In the genomic region with DNA sequence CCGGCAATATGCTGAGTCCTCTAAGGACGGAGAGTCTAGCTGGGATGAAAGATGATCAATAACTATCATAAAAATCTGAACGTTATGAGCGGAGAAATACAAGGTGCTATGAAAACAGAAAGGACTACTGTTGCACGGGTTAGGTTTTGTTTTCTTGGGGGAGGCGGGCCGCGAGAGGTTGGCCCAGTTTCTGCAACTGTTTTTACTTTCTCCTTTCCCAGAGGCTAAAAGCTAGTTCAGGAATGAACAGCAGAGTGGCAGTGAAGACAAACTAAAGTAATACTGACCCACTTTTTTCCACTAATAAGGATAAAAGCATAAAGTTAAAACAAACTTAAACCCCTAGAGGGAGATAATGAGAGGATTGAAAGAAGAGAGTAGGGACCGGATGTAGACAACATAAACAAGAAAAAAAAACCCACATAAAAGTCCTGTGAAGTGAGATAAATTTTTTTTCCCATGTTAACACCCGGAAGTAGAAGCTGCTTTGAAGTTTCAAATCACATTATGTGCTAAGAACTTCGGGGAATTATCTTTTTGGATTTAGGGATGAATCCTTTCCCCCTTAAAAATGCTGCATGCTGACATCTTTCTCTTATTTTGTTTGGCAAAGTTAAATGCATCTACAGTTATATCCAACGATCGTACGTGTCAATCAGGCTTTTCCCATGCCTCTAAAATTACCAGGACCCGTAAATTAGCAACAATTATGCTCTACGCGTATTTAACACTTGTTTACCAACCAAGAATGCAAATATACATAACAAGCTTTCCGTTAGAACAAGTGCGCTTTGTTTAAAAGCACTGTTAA, we compare ENCODE assay signal across 8 cellular contexts. TPM values are rescaled to one million over a fixed set of nuclear protein-coding genes. Genes with fewer than 3 reads are reported as not detected.
A peak's percentile ranks its signal among the peaks of the same experiment; 100 is the strongest.
DNase-seq lines count a peak whose midpoint lies in the region; ATAC-seq, FAIRE-seq and TF ChIP-seq lines count a peak whose summit lies in the region.

No MANE protein-coding gene starts in this region.

- peak overlapping the region; percentile 74 for H2AFZ ChIP-seq in DND-41 (ENCODE audit: low read depth, low read length)
- peak overlapping the region; percentile 89 for H2AFZ ChIP-seq in keratinocyte (ENCODE audit: control insufficient read depth, low read length)

- H3K9me1 ChIP-seq in keratinocyte (ENCODE audit: control insufficient read depth, extremely low read depth, insufficient read depth, low read length), result no peaks in the 10 kb centered on the region

- TF ChIP-seq CTCF in DND-41 (IDR thresholded peaks at IDR 0.05; ENCODE audit: borderline replicate concordance, extremely low read depth, low read length, poor library complexity, severe bottlenecking) (peak; percentile 64), cardiac fibroblast (IDR thresholded peaks at IDR 0.05; ENCODE audit: low read depth, low read length) (peak; percentile 45), keratinocyte (optimal IDR thresholded peaks at IDR 0.05 in 1 of 3, IDR thresholded peaks at IDR 0.05 in 1 of 3, conservative IDR thresholded peaks at IDR 0.05 in 1 of 3; ENCODE audit: extremely low read depth in 1 of 3, insufficient read depth in 2 of 3, low read length in 3 of 3) (peak in 2 of 3 experiments; percentile 43 to 51)

- peak overlapping the region; percentile 94 for H3K9ac ChIP-seq in DND-41 (ENCODE audit: low read depth, low read length)
- peak overlapping the region; percentile 74 for H3K9ac ChIP-seq in keratinocyte (ENCODE audit: control insufficient read depth, extremely low read depth, insufficient read depth, low read length)

- no peaks in the 10 kb centered on the region; the same call in 1 of the 2 replicates for H3K36me3 ChIP-seq in DND-41 (ENCODE audit: insufficient read depth, low read length)
- H3K36me3 ChIP-seq in keratinocyte (ENCODE audit: control insufficient read depth in 2 of 2, extremely low read depth in 1 of 2, insufficient read depth in 2 of 2, low read length in 2 of 2), result no peaks in the 10 kb centered on the region

- H3K4me1 ChIP-seq in DND-41 (ENCODE audit: insufficient read depth, low read length) (peaks cover 36% of the 10 kb centered on the region), keratinocyte (ENCODE audit: control insufficient read depth, extremely low read depth, insufficient read depth, low read length) (peaks cover 17% of the 10 kb centered on the region)

- peak; percentile 57 for DNase-seq in DND-41
- peak; percentile 91 for DNase-seq in LHCN-M2 (ENCODE audit: low read depth)
- DNase-seq in T follicular helper cell (ENCODE audit: low read depth), result peak; percentile 16
- peak; percentile 91 to 92 for DNase-seq in cardiac fibroblast (ENCODE audit: low read depth in 2 of 2)
- no peak for DNase-seq in keratinocyte (ENCODE audit: low read depth, low spot score)
- DNase-seq in stimulated activated CD4-positive, alpha-beta T cell treated with anti-CD3 and anti-CD28 coated beads, Interleukin-2, amount 100 ng/mL, for 24 hours, result peak; percentile 33 to 48

- H3K27me3 ChIP-seq in DND-41 (ENCODE audit: insufficient read depth, low read length, poor library complexity), result no peaks in the 10 kb centered on the region
- no peaks in the 10 kb centered on the region for H3K27me3 ChIP-seq in keratinocyte (ENCODE audit: control insufficient read depth, extremely low read depth, insufficient read depth, low read length)

- H3K9me3 ChIP-seq in DND-41 (ENCODE audit: insufficient read depth, low read length, severe bottlenecking) (no peaks in the 10 kb centered on the region), keratinocyte (ENCODE audit: control insufficient read depth, low read depth, low read length) (no peaks in the 10 kb centered on the region)

- ATAC-seq in DND-41 (ENCODE audit: insufficient read depth, low read depth), result peak; percentile 36
- ATAC-seq in GM21619 (IDR thresholded peaks at IDR 0.05; ENCODE audit: unreplicated experiment), result peak; percentile 21
- ATAC-seq in HG02571 (IDR thresholded peaks at IDR 0.05; ENCODE audit: unreplicated experiment), result no peak

- dilution Hi-C loops in keratinocyte (cut with MboI; ENCODE audit: extremely low pct_ligation_motif_present, low sequenced_read_pairs), result no loop called here

- H3K4me2 ChIP-seq in DND-41 (ENCODE audit: insufficient read depth, low read length) (peak overlapping the region; percentile 74), keratinocyte (ENCODE audit: control insufficient read depth, extremely low read depth, insufficient read depth, low read depth, low read length) (peak overlapping the region; percentile 81)

- H4K20me1 ChIP-seq in DND-41 (ENCODE audit: insufficient read depth, low read length), result peaks cover 30% of the 10 kb centered on the region; the same call in 1 of the 2 replicates
- peaks cover 3% of the 10 kb centered on the region for H4K20me1 ChIP-seq in keratinocyte (ENCODE audit: control insufficient read depth, extremely low read depth, insufficient read depth, low read length)

- peaks cover 37% of the 10 kb centered on the region for H3K79me2 ChIP-seq in DND-41 (ENCODE audit: insufficient read depth, low read length)
- peaks cover 37% of the 10 kb centered on the region for H3K79me2 ChIP-seq in keratinocyte (ENCODE audit: control insufficient read depth, insufficient read depth, low read length)

- H3K27ac ChIP-seq in DND-41 (ENCODE audit: low read length), result peak overlapping the region; percentile 92
- peak overlapping the region; percentile 79 for H3K27ac ChIP-seq in keratinocyte (ENCODE audit: control insufficient read depth, insufficient read depth, low read length)

- H3K4me3 ChIP-seq in DND-41 (ENCODE audit: low read depth in 1 of 2, low read length in 2 of 2) (peak overlapping the region; percentile 34 to 58), cardiac fibroblast (replicated peaks in 1 of 2; ENCODE audit: low read depth in 2 of 2, low read length in 2 of 2) (peak overlapping the region; percentile 65 to 85), keratinocyte (ENCODE audit: control insufficient read depth in 2 of 3, extremely low read depth in 1 of 3, insufficient read depth in 2 of 3, low read depth in 1 of 3, low read length in 3 of 3) (peak overlapping the region; percentile 61 to 78 (median 75))

- no peak for FAIRE-seq in keratinocyte (lab: Jason Lieb, UNC)

RNA-seq across cellular contexts. Expression of a gene that starts 1.0 kb away (rescaled TPM):
- total RNA-seq in LHCN-M2 (2014; rRNA removed), result 73.7 and 82.3 TPM in 2 replicates
- polyA plus RNA-seq in LHCN-M2 (2012), result 11.1 TPM
- 19.9 to 33.0 TPM (median 30.1 TPM) in 3 replicates for polyA plus RNA-seq in keratinocyte
- 12.3 TPM for polyA plus RNA-seq in keratinocyte (2011; ENCODE audit: low read depth)
- 11.9 and 32.5 TPM in 2 replicates for polyA plus RNA-seq in keratinocyte (2011; cell fraction: cytosol; rRNA removed)
- 43.8 and 49.5 TPM in 2 replicates for polyA plus RNA-seq in keratinocyte (2011; cell fraction: nucleus; rRNA removed)
- 12.8 and 22.9 TPM in 2 replicates for polyA plus RNA-seq in keratinocyte (2012; ENCODE audit: low replicate concordance)
- 9.7 to 82.1 TPM (median 49.8 TPM) in 3 replicates for polyA minus RNA-seq in keratinocyte
- polyA minus RNA-seq in keratinocyte (2011; cell fraction: cytosol; rRNA and poly(A)+ RNA removed), result 42.0 TPM
- 66.5 and 134 TPM in 2 replicates for polyA minus RNA-seq in keratinocyte (2011; cell fraction: nucleus; rRNA and poly(A)+ RNA removed)
